22 cellular contexts compared by ENCODE assay signal in genomic region chr20:62770916-62771315, GRCh38. TPM values are rescaled to one million over a fixed set of nuclear protein-coding genes. Genes with fewer than 3 reads are reported as not detected.
DNase-seq lines count a peak whose midpoint lies in the region; ATAC-seq, FAIRE-seq and TF ChIP-seq lines count a peak whose summit lies in the region.
"Had no signal": no experiment of that assay in that cellular context is flagged by ENCODE, and none has a peak within 500 bp of the region (broad histone marks: within the 10 kb centered on the region; RNA-seq: fewer than 3 reads in every experiment).

No MANE protein-coding gene starts in this region.

- H2AFZ ChIP-seq in K562 (ENCODE audit: low read depth, low read length) (no peak overlapping the region), SK-N-SH (ENCODE audit: low read depth) (no peak overlapping the region)
- H2AFZ ChIP-seq: GM23338 had no signal

- FAIRE-seq in K562 (lab: Jason Lieb, UNC) = no peak
- FAIRE-seq: GM12878 had no signal

- TF ChIP-seq RAD21 in K562 (CRISPR knock-in tag; conservative IDR thresholded peaks at IDR 0.05 in 1 of 2, IDR thresholded peaks at IDR 0.05 in 1 of 2) = no peak
- TF ChIP-seq RAD21 in SK-N-SH (IDR thresholded peaks at IDR 0.05; ENCODE audit: low read length) = no peak

- H4K20me1 ChIP-seq in BLaER1 treated with 17β-estradiol and CSF1 and Interleukin-3, amounts not matched to agents 10 nM and 100 nM = no peaks in the 10 kb centered on the region
- H4K20me1 ChIP-seq in K562 (replicated peaks; ENCODE audit: control insufficient read depth, insufficient read depth, low read length) (peaks cover 21% of the 10 kb centered on the region), SK-N-SH (ENCODE audit: insufficient read depth) (no peaks in the 10 kb centered on the region)

- peak overlapping the region; percentile 33 to 92 (median 77); a peak in 18 of 22 replicates for H3K4me2 ChIP-seq in BLaER1 treated with 17β-estradiol and CSF1 and Interleukin-3, amounts not matched to agents 10 nM and 100 nM
- H3K4me2 ChIP-seq in K562 (ENCODE audit: insufficient read depth, low read length) (no peak overlapping the region), SK-N-SH (no peak overlapping the region)
- H3K4me2 ChIP-seq: GM23338 had no signal

- intact Hi-C loops in K562 (cut with micrococcal nuclease) = no loop called here
- intact Hi-C loops in spleen (cut with DNase I; ENCODE audit: low total_unique reads) = no loop called here

- H3K9me3 ChIP-seq in BLaER1 treated with 17β-estradiol and CSF1 and Interleukin-3, amounts not matched to agents 10 nM and 100 nM (replicated peaks in 1 of 11) = no peaks in the 10 kb centered on the region
- H3K9me3 ChIP-seq in K562 (replicated peaks; ENCODE audit: control insufficient read depth, insufficient read depth, low read depth, low read length) (no peaks in the 10 kb centered on the region), spleen (no peaks in the 10 kb centered on the region), SK-N-SH (no peaks in the 10 kb centered on the region)

- TF ChIP-seq CTCF in K562 (IDR thresholded peaks at IDR 0.05 in 2 of 3, conservative IDR thresholded peaks at IDR 0.05 in 1 of 3; ENCODE audit: insufficient read depth in 2 of 3, low read depth in 1 of 3, low read length in 3 of 3) (no peak), spleen (IDR thresholded peaks at IDR 0.05 in 8 of 11, conservative IDR thresholded peaks at IDR 0.05 in 3 of 11) (no peak), SK-N-SH (IDR thresholded peaks at IDR 0.05) (no peak)

- H3K27me3 ChIP-seq in BLaER1 treated with 17β-estradiol and CSF1 and Interleukin-3, amounts not matched to agents 10 nM and 100 nM = no peaks in the 10 kb centered on the region
- peaks cover 0 to 10% of the 10 kb centered on the region in 2 experiments; a peak in 2 of 5 replicates for H3K27me3 ChIP-seq in K562 (ENCODE audit: control insufficient read depth in 2 of 2, insufficient read depth in 2 of 2, low read length in 2 of 2)
- peaks cover 0 to 33% (median 0%) of the 10 kb centered on the region in 7 donors for H3K27me3 ChIP-seq in spleen (replicated peaks in 1 of 7)
- H3K27me3 ChIP-seq in SK-N-SH (ENCODE audit: insufficient read depth) = no peaks in the 10 kb centered on the region

- TF ChIP-seq POLR2A in K562 (conservative IDR thresholded peaks at IDR 0.05) = no peak
- no peak for TF ChIP-seq POLR2A in spleen (IDR thresholded peaks at IDR 0.05)

- H3K79me2 ChIP-seq in K562 (ENCODE audit: control insufficient read depth, insufficient read depth, low read length) = no peaks in the 10 kb centered on the region; the same call in 1 of the 3 replicates
- no peaks in the 10 kb centered on the region for H3K79me2 ChIP-seq in SK-N-SH (ENCODE audit: insufficient read depth)

- H3K9ac ChIP-seq in BLaER1 treated with 17β-estradiol and CSF1 and Interleukin-3, amounts not matched to agents 10 nM and 100 nM = 0 out of 22 replicates have a peak overlapping the region, but pooled peaks of 1 of the 11 experiments have one; percentile 6
- H3K9ac ChIP-seq in K562 (ENCODE audit: insufficient read depth in 1 of 2, low read depth in 2 of 2, low read length in 2 of 2) (0 out of 4 replicates have a peak overlapping the region, but pooled peaks of 1 of the 2 experiments have one; percentile 40), SK-N-SH (no peak overlapping the region)

- no peak overlapping the region for H3K4me3 ChIP-seq in BLaER1 treated with 17β-estradiol and CSF1 and Interleukin-3, amounts not matched to agents 10 nM and 100 nM
- H3K4me3 ChIP-seq in K562 (no peak overlapping the region), spleen (no peak overlapping the region), SK-N-SH (ENCODE audit: low read depth in 2 of 2, low read length in 1 of 2) (no peak overlapping the region)
- H3K4me3 ChIP-seq: GM12878, GM23338, SK-N-MC had no signal

- ATAC-seq in K562 (no peak), HG02938 (IDR thresholded peaks at IDR 0.05; ENCODE audit: unreplicated experiment) (no peak)
- ATAC-seq: GM12878, GM23338 had no signal

- POLR2A ChIA-PET in K562 (lab: Yijun Ruan, JAX) = interaction anchor here (0.6 kb wide), 1 partner anchor 476 kb away, joined by 3 read pairs; no protein-coding TSS in a partner anchor
- POLR2A ChIA-PET in SK-N-SH (lab: Yijun Ruan, JAX) = no interaction called here

- WGBS in K562 (ENCODE audit: insufficient coverage, low coverage, missing lambda C conversion rate) = 67% methylated on average over 13 of the region's 14 CpGs
- WGBS in spleen, 5 donors = 76 to 90% (median 90%) methylated on average over 6 to 14 of the region's 14 CpGs
- WGBS in SK-N-SH (ENCODE audit: low lambda C conversion rate) = 85% methylated on average over 9 of the region's 14 CpGs

- H3K9me1 ChIP-seq in K562 (ENCODE audit: control insufficient read depth, insufficient read depth, low read length) = peaks cover 4% of the 10 kb centered on the region

- DNase-seq in K562 (ENCODE audit: extremely low read depth in 1 of 4, low spot score in 3 of 4) (no peak), iPS-NIHi11 (ENCODE audit: low spot score) (peak; percentile 13), spleen (peak; percentile 60), amygdala (lab: John Stamatoyannopoulos, UW) (no peak), SK-N-SH (no peak)
- DNase-seq: CD4-positive, alpha-beta memory T cell; DND-41; HCEC 1CT; MM.1S; NCI-H1048; NCI-H1417 treated with DMSO at 0.1 percent for 48 hours; NCI-H187; NCI-H2107; NCI-H446 treated with DMSO at 0.1 percent for 48 hours; NCI-H526 treated with DMSO at 0.1 percent for 48 hours; SHP77 treated with DMSO at 0.1 percent for 48 hours had no signal

- BruUV-seq in K562 (replicated peaks; lab: Mats Ljungman, UMichigan) = no TSS peak

- H3K27ac ChIP-seq in BLaER1 treated with 17β-estradiol and CSF1 and Interleukin-3, amounts not matched to agents 10 nM and 100 nM = no peak overlapping the region
- H3K27ac ChIP-seq in K562 (ENCODE audit: extremely low read depth, low read depth, low read length) = no peak overlapping the region
- no peak overlapping the region for H3K27ac ChIP-seq in spleen
- H3K27ac ChIP-seq in SK-N-SH (ENCODE audit: low read depth in 2 of 2, low read length in 1 of 2) = no peak overlapping the region
- H3K27ac ChIP-seq: SK-N-MC had no signal

- CTCF ChIA-PET in K562 (lab: Yijun Ruan, JAX; ENCODE audit: low intra/inter-chr PET ratio) = no interaction called here
- CTCF ChIA-PET in SK-N-SH (lab: Yijun Ruan, JAX) = interaction anchor here (1.7 kb wide), 1 partner anchor 20 kb away, joined by 6 read pairs; no protein-coding TSS in a partner anchor

- H3K4me1 ChIP-seq in BLaER1 treated with 17β-estradiol and CSF1 and Interleukin-3, amounts not matched to agents 10 nM and 100 nM = peaks cover 49 to 97% (median 87%) of the 10 kb centered on the region in 10 experiments
- H3K4me1 ChIP-seq in K562 (replicated peaks in 1 of 2; ENCODE audit: control insufficient read depth in 2 of 2, insufficient read depth in 2 of 2, low read length in 2 of 2) (peaks cover 13 to 62% of the 10 kb centered on the region in 2 experiments), spleen (peaks cover under 1 to 44% (median 32%) of the 10 kb centered on the region in 6 donors), SK-N-SH (ENCODE audit: control insufficient read depth in 1 of 2, insufficient read depth in 2 of 2, low read depth in 1 of 2, low read length in 1 of 2) (peaks cover 0 to 21% of the 10 kb centered on the region in 2 experiments; a peak in 2 of 4 replicates)

- in situ Hi-C loops in K562 (cut with MboI) = no loop called here

- no peaks in the 10 kb centered on the region for H3F3A ChIP-seq in SK-N-SH (replicated peaks; ENCODE audit: insufficient read depth)

- no peak for TF ChIP-seq EP300 in K562 (IDR thresholded peaks at IDR 0.05; ENCODE audit: low read length)
- TF ChIP-seq EP300 in SK-N-SH (IDR thresholded peaks at IDR 0.05; ENCODE audit: borderline replicate concordance in 1 of 2, low read depth in 1 of 2, low read length in 1 of 2) = no peak

- no peaks in the 10 kb centered on the region for H3K9me2 ChIP-seq in SK-N-SH

- H3K36me3 ChIP-seq in BLaER1 treated with 17β-estradiol and CSF1 and Interleukin-3, amounts not matched to agents 10 nM and 100 nM = no peaks in the 10 kb centered on the region
- no peaks in the 10 kb centered on the region for H3K36me3 ChIP-seq in K562 (ENCODE audit: control insufficient read depth, insufficient read depth, low read length)
- no peaks in the 10 kb centered on the region for H3K36me3 ChIP-seq in spleen
- no peaks in the 10 kb centered on the region for H3K36me3 ChIP-seq in SK-N-SH (replicated peaks in 1 of 2; ENCODE audit: control insufficient read depth in 1 of 2, insufficient read depth in 2 of 2, low read length in 1 of 2)

RNA-seq across cellular contexts. Expression of gene MRGBP, which starts 25.4 kb away (rescaled TPM):
- 11.0 and 21.6 TPM in 2 replicates for total RNA-seq in K562 (2011; cell fraction: chromatin; rRNA removed; ENCODE audit: low replicate concordance)
- total RNA-seq in K562 (2011; cell fraction: nucleolus; rRNA removed) = 16.4 and 17.2 TPM in 2 replicates
- total RNA-seq in K562 (2011; cell fraction: nucleoplasm; rRNA removed) = 12.8 and 15.0 TPM in 2 replicates
- total RNA-seq in K562 (2014; rRNA removed) = 31.3 and 37.0 TPM in 2 replicates
- 18.1 TPM in 2 replicates for total RNA-seq in K562 (2014; rRNA removed; fragmentation: Illumina TruSeq; extraction: Trizol)
- 25.2 and 25.7 TPM in 2 replicates for total RNA-seq in K562 (2015; rRNA removed; fragmentation: Illumina TruSeq; extraction: Trizol)
- total RNA-seq in K562 (2021) = 25.1 and 26.1 TPM in 2 replicates
- 18.7 and 20.7 TPM in 2 replicates for polyA plus RNA-seq in K562 (2011; rRNA removed)
- polyA plus RNA-seq in K562 (2011; cell fraction: cytosol; rRNA removed) = 20.8 and 28.5 TPM in 2 replicates
- 27.0 and 39.1 TPM in 2 replicates for polyA plus RNA-seq in K562 (2011; cell fraction: nucleus; rRNA removed)
- 14.8 and 21.7 TPM in 2 replicates for polyA plus RNA-seq in K562 (2012)
- polyA plus RNA-seq in K562 (2014; fragmentation: Illumina TruSeq; extraction: Trizol) = 18.4 and 21.0 TPM in 2 replicates
- polyA plus RNA-seq in K562 (2014; fragmentation: Nextera tagmentation; extraction: Ambion mirVana) = 1 to 10 TPM; 1.9 to 2.8 TPM
- polyA plus RNA-seq in K562 (2014; rRNA removed) = 26.3 and 26.7 TPM in 2 replicates
- polyA minus RNA-seq in K562 (2011; rRNA and poly(A)+ RNA removed) = 12.7 and 15.7 TPM in 2 replicates
- 9.6 and 11.5 TPM in 2 replicates for polyA minus RNA-seq in K562 (2011; cell fraction: cytosol; rRNA and poly(A)+ RNA removed)
- 9.4 and 12.2 TPM in 2 replicates for polyA minus RNA-seq in K562 (2011; cell fraction: nucleus; rRNA and poly(A)+ RNA removed)
- 10 to 100 TPM in 4 of 7 donors, 1 to 10 TPM in 3; 8.5 to 15.7 (median 12.0) TPM for total RNA-seq in spleen
- polyA plus RNA-seq in spleen = 10 to 100 TPM; 10.6 to 13.1 (median 12.6) TPM
- 20.0 and 22.0 TPM in 2 replicates for polyA plus RNA-seq in SK-N-SH (2012; rRNA removed)
- 18.2 and 20.7 TPM in 2 replicates for polyA plus RNA-seq in SK-N-SH (2012; cell fraction: cytosol; rRNA removed)
- polyA plus RNA-seq in SK-N-SH (2012; cell fraction: nucleus; rRNA removed) = 22.9 and 26.5 TPM in 2 replicates

RNA-seq across cellular contexts. Expression of gene OGFR, which starts 33.7 kb away (rescaled TPM):
- 16.5 and 43.5 TPM in 2 replicates for total RNA-seq in K562 (2011; cell fraction: chromatin; rRNA removed; ENCODE audit: low replicate concordance)
- total RNA-seq in K562 (2011; cell fraction: nucleolus; rRNA removed) = 33.8 and 38.4 TPM in 2 replicates
- total RNA-seq in K562 (2011; cell fraction: nucleoplasm; rRNA removed) = 22.4 and 24.6 TPM in 2 replicates
- total RNA-seq in K562 (2014; rRNA removed) = 56.3 and 56.5 TPM in 2 replicates
- 8.9 and 10.3 TPM in 2 replicates for total RNA-seq in K562 (2014; rRNA removed; fragmentation: Illumina TruSeq; extraction: Trizol)
- total RNA-seq in K562 (2015; rRNA removed; fragmentation: Illumina TruSeq; extraction: Trizol) = 17.5 and 18.7 TPM in 2 replicates
- total RNA-seq in K562 (2021) = 33.1 and 36.5 TPM in 2 replicates
- polyA plus RNA-seq in K562 (2011; rRNA removed) = 23.3 and 25.4 TPM in 2 replicates
- 15.8 and 36.7 TPM in 2 replicates for polyA plus RNA-seq in K562 (2011; cell fraction: cytosol; rRNA removed)
- polyA plus RNA-seq in K562 (2011; cell fraction: nucleus; rRNA removed) = 32.3 and 48.8 TPM in 2 replicates
- polyA plus RNA-seq in K562 (2012) = 21.1 and 26.0 TPM in 2 replicates
- polyA plus RNA-seq in K562 (2014; fragmentation: Illumina TruSeq; extraction: Trizol) = 16.6 and 22.0 TPM in 2 replicates
- polyA plus RNA-seq in K562 (2014; fragmentation: Nextera tagmentation; extraction: Ambion mirVana) = under 1 TPM; 0.39 TPM
- polyA plus RNA-seq in K562 (2014; rRNA removed) = 34.2 and 36.7 TPM in 2 replicates
- 17.7 and 23.1 TPM in 2 replicates for polyA minus RNA-seq in K562 (2011; rRNA and poly(A)+ RNA removed)
- polyA minus RNA-seq in K562 (2011; cell fraction: cytosol; rRNA and poly(A)+ RNA removed) = 19.9 and 22.3 TPM in 2 replicates
- polyA minus RNA-seq in K562 (2011; cell fraction: nucleus; rRNA and poly(A)+ RNA removed) = 8.8 and 9.7 TPM in 2 replicates
- 10 to 100 TPM; 69.8 to 91.0 (median 78.2) TPM for total RNA-seq in spleen
- 100 to 1,000 TPM in 1 of 3 donors, 10 to 100 TPM in 2; 46.0 to 127 (median 66.9) TPM for polyA plus RNA-seq in spleen
- polyA plus RNA-seq in SK-N-SH (2012; rRNA removed) = 52.9 and 60.8 TPM in 2 replicates
- polyA plus RNA-seq in SK-N-SH (2012; cell fraction: cytosol; rRNA removed) = 25.9 and 35.3 TPM in 2 replicates
- 96.1 and 137 TPM in 2 replicates for polyA plus RNA-seq in SK-N-SH (2012; cell fraction: nucleus; rRNA removed)

RNA-seq across cellular contexts. Expression of gene COL9A3, which starts 45.9 kb away (rescaled TPM):
- 2.5 and 7.3 TPM in 2 replicates for total RNA-seq in K562 (2011; cell fraction: chromatin; rRNA removed; ENCODE audit: low replicate concordance)
- total RNA-seq in K562 (2011; cell fraction: nucleolus; rRNA removed) = 4.0 and 4.9 TPM in 2 replicates
- total RNA-seq in K562 (2011; cell fraction: nucleoplasm; rRNA removed) = 2.8 and 4.0 TPM in 2 replicates
- total RNA-seq in K562 (2014; rRNA removed) = 0.77 and 1.9 TPM in 2 replicates
- 0.18 and 0.51 TPM in 2 replicates for total RNA-seq in K562 (2014; rRNA removed; fragmentation: Illumina TruSeq; extraction: Trizol)
- total RNA-seq in K562 (2015; rRNA removed; fragmentation: Illumina TruSeq; extraction: Trizol) = 0.98 and 1.4 TPM in 2 replicates
- 1.3 and 1.7 TPM in 2 replicates for total RNA-seq in K562 (2021)
- 1.3 and 2.5 TPM in 2 replicates for polyA plus RNA-seq in K562 (2011; rRNA removed)
- 1.7 and 1.9 TPM in 2 replicates for polyA plus RNA-seq in K562 (2011; cell fraction: cytosol; rRNA removed)
- 12.1 and 20.8 TPM in 2 replicates for polyA plus RNA-seq in K562 (2011; cell fraction: nucleus; rRNA removed)
- polyA plus RNA-seq in K562 (2012) = 2.0 and 3.0 TPM in 2 replicates
- polyA plus RNA-seq in K562 (2014; fragmentation: Illumina TruSeq; extraction: Trizol) = 0.48 and 0.76 TPM in 2 replicates
- under 1 TPM in 1 of 2 experiments, not detected in 1; 0.14 TPM for polyA plus RNA-seq in K562 (2014; fragmentation: Nextera tagmentation; extraction: Ambion mirVana)
- polyA plus RNA-seq in K562 (2014; rRNA removed) = 3.0 and 3.6 TPM in 2 replicates
- 0.35 and 0.87 TPM in 2 replicates for polyA minus RNA-seq in K562 (2011; rRNA and poly(A)+ RNA removed)
- polyA minus RNA-seq in K562 (2011; cell fraction: cytosol; rRNA and poly(A)+ RNA removed) = 1.3 TPM in 1 of 2 replicates, not detected in the other
- polyA minus RNA-seq in K562 (2011; cell fraction: nucleus; rRNA and poly(A)+ RNA removed) = 1.2 and 2.3 TPM in 2 replicates
- 10 to 100 TPM in 3 of 7 donors, 1 to 10 TPM in 4; 1.2 to 16.7 (median 6.8) TPM for total RNA-seq in spleen
- polyA plus RNA-seq in spleen = 10 to 100 TPM; 10.9 to 14.7 (median 13.1) TPM
- 1.3 and 2.5 TPM in 2 replicates for polyA plus RNA-seq in SK-N-SH (2012; rRNA removed)
- polyA plus RNA-seq in SK-N-SH (2012; cell fraction: cytosol; rRNA removed) = 1.2 and 1.7 TPM in 2 replicates
- 6.2 and 7.8 TPM in 2 replicates for polyA plus RNA-seq in SK-N-SH (2012; cell fraction: nucleus; rRNA removed)
- total RNA-seq: CD4-positive, alpha-beta memory T cell; LHCN-M2 had no signal

Comparison
In these comparisons a context has a peak if more than half of its experiments do, and no peak if none do; other contexts are left out.
1. H3K4me2 ChIP-seq: peak in BLaER1 treated with 17β-estradiol and CSF1 and Interleukin-3, amounts not matched to agents 10 nM and 100 nM (11 of 11); none in K562 (single experiment) and SK-N-SH (single experiment).
2. DNase-seq: peak in iPS-NIHi11 (single experiment) and spleen (single experiment); none in K562 (0 of 4), amygdala (0 of 56) and SK-N-SH (single experiment).